13 cellular contexts compared by ENCODE assay signal in the genomic region with DNA sequence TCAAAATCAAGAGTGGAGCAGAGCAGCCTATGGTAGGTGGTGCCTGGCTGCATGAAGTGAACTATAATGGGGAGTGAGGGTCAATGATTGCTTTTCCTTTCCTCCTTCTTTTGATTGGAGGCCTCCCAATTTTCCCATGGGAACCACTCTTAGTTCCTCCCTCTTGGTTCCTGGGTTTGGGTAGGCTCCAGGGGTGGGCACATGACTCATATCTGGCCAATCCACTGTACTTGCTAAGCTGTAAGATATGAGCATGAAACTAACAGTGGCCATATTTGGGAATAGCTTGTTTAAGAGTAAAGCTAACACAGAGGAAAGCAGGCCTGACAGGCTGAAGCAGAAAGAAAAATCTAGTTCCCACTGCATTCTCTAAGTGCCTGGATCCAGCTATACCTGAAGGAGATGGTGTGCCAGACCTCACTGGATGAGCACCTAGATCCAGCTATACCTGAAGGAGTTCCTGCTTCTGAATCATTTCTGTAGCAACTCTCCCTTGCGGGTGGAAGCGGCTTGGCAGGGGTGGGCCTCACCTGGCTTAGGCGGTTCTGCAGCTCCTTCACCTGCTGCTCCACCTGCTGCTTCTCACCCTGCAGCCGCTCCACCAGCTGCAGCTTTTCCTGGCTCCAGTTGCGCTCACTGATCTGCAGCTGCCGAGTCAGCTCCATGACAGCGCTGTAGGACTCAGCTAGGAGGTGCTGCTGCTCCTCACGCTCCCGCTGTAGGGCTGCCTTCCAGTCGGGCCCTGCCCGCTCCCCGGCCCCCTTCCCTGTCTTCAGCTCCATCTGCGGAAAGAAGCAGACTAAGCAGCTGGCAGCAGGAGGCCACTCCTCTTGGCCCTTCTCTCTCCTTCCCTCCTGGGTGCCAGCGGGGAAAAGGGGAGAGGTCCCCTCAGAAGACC. TPM values are rescaled to one million over a fixed set of nuclear protein-coding genes. Genes with fewer than 3 reads are reported as not detected.
DNase-seq lines count a peak whose midpoint lies in the region; ATAC-seq and TF ChIP-seq lines count a peak whose summit lies in the region.
"Had no signal": no experiment of that assay in that cellular context is flagged by ENCODE, and none has a peak within 500 bp of the region (broad histone marks: within the 10 kb centered on the region; RNA-seq: fewer than 3 reads in every experiment).

No MANE protein-coding gene starts in this region.

- H3K4me3 ChIP-seq in NB4 (ENCODE audit: low read depth, low read length) (no peak overlapping the region), choroid plexus epithelial cell (ENCODE audit: low read depth, low read length) (no peak overlapping the region)
- H3K4me3 ChIP-seq: neural progenitor cell, SJSA1 had no signal

- no peaks in the 10 kb centered on the region for H3K27me3 Mint-ChIP-seq in memory B cell
- H3K27me3 Mint-ChIP-seq in T-helper 2 cell treated with Interferon-gamma antibody and Interleukin-4, amounts not matched to agents 5 μg/mL and 100 μg/mL, for 36 hours (ENCODE audit: low read depth), result no peaks in the 10 kb centered on the region

- ATAC-seq in memory B cell (ENCODE audit: low read depth), result no peak
- no peak for ATAC-seq in GM18517 (IDR thresholded peaks at IDR 0.05; ENCODE audit: unreplicated experiment)
- no peak for ATAC-seq in GM21723 (IDR thresholded peaks at IDR 0.05; ENCODE audit: unreplicated experiment)
- ATAC-seq: activated CD4-positive, CD25-positive, alpha-beta regulatory T cell treated with anti-CD3 and anti-CD28 coated beads, Interleukin-2, amount 50 U/mL, for 24 hours had no signal

- peaks cover 40% of the 10 kb centered on the region for H3K36me3 Mint-ChIP-seq in memory B cell
- no peaks in the 10 kb centered on the region for H3K36me3 Mint-ChIP-seq in T-helper 2 cell treated with Interferon-gamma antibody and Interleukin-4, amounts not matched to agents 5 μg/mL and 100 μg/mL, for 36 hours (ENCODE audit: low read depth)

- DNase-seq in Caki2 (ENCODE audit: low read depth) (peak; percentile 38), NB4 (ENCODE audit: low read depth) (peak; percentile 34), choroid plexus epithelial cell (ENCODE audit: low read depth) (peak; percentile 34), memory B cell (ENCODE audit: low spot score in 2 of 2) (no peak), GM20000 (ENCODE audit: low spot score) (no peak)
- DNase-seq in T-helper 2 cell treated with Interferon-gamma antibody and Interleukin-4, amounts not matched to agents 5 μg/mL and 100 μg/mL, for 36 hours (ENCODE audit: low spot score), result no peak
- DNase-seq: Calu3, NCI-H526 treated with DMSO at 0.1 percent for 48 hours had no signal

- no peak overlapping the region for H3K4me3 Mint-ChIP-seq in memory B cell
- H3K4me3 Mint-ChIP-seq in T-helper 2 cell treated with Interferon-gamma antibody and Interleukin-4, amounts not matched to agents 5 μg/mL and 100 μg/mL, for 36 hours, result no peak overlapping the region
- H3K4me3 Mint-ChIP-seq: neural progenitor cell had no signal

- TF ChIP-seq POLR2A in NB4 (IDR thresholded peaks at IDR 0.05; ENCODE audit: extremely low read depth, insufficient read length), result no peak

- no peaks in the 10 kb centered on the region for H3K9me3 Mint-ChIP-seq in memory B cell
- H3K9me3 Mint-ChIP-seq in T-helper 2 cell treated with Interferon-gamma antibody and Interleukin-4, amounts not matched to agents 5 μg/mL and 100 μg/mL, for 36 hours, result no peaks in the 10 kb centered on the region
- H3K9me3 Mint-ChIP-seq: neural progenitor cell had no signal

- TF ChIP-seq CTCF in NB4 (IDR thresholded peaks at IDR 0.05; ENCODE audit: low read depth, low read length) (no peak), choroid plexus epithelial cell (conservative IDR thresholded peaks at IDR 0.05; ENCODE audit: low read depth, low read length) (no peak), GM20000 (IDR thresholded peaks at IDR 0.05; ENCODE audit: extremely low read depth, missing control alignments) (no peak)

- H3K27ac Mint-ChIP-seq in memory B cell, result peak overlapping the region; percentile 52
- no peak overlapping the region for H3K27ac Mint-ChIP-seq in T-helper 2 cell treated with Interferon-gamma antibody and Interleukin-4, amounts not matched to agents 5 μg/mL and 100 μg/mL, for 36 hours
- H3K27ac Mint-ChIP-seq: neural progenitor cell had no signal

- in situ Hi-C loops in Caki2 (cut with HindIII; ENCODE audit: low pct_unique_long_range_greater_than_20kb, low sequenced_read_pairs), result no loop called here

- H3K4me1 Mint-ChIP-seq in memory B cell, result no peaks in the 10 kb centered on the region
- H3K4me1 Mint-ChIP-seq in T-helper 2 cell treated with Interferon-gamma antibody and Interleukin-4, amounts not matched to agents 5 μg/mL and 100 μg/mL, for 36 hours (ENCODE audit: low read depth), result no peaks in the 10 kb centered on the region
- H3K4me1 Mint-ChIP-seq: neural progenitor cell had no signal

RNA-seq across cellular contexts. Expression of a gene that starts 29.0 kb away (rescaled TPM):
- 64.7 and 69.7 TPM in 2 replicates for total RNA-seq in Caki2 (2014; rRNA removed; shearing (Covaris generic); ENCODE audit: low replicate concordance)

RNA-seq across cellular contexts. Expression of a gene that starts 56.7 kb away (rescaled TPM):
- 23.5 and 24.3 TPM in 2 replicates for total RNA-seq in Caki2 (2014; rRNA removed; shearing (Covaris generic); ENCODE audit: low replicate concordance)

Comparison
In these comparisons a context has a peak if more than half of its experiments do, and no peak if none do; other contexts are left out.
1. DNase-seq: peak in Caki2 (single experiment), NB4 (single experiment) and choroid plexus epithelial cell (single experiment); none in memory B cell (0 of 2), GM20000 (single experiment) and T-helper 2 cell treated with Interferon-gamma antibody and Interleukin-4, amounts not matched to agents 5 μg/mL and 100 μg/mL, for 36 hours (single experiment).